8 cellular contexts compared by ENCODE assay signal in the genomic region with DNA sequence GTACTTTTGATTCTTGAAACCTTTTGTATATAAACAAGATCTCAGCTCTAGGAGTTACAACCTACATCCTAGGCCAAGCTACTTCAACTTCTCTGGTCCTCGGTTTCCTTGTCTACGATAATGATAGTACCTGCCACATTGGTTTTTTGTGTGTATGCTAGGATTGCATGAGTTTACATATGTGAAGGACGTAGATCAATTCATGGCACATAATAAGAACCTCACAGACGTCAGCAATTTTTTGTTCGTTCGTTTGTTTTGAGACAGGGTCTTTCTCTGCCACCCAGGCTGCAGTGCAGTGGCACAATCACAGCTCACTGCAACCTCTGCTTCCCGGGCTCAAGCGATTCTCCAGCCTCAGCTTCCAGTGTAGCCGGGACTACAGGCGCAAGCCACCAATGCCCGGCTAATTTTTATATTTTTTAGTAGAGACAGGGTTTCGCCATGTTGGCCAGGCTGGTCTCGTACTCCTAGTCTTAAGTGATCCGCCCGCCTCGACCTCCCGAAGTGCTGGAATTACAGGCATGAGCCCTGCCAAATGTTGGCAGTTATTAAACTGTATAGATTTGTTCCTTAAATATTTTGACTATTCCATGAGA. TPM values are rescaled to one million over a fixed set of nuclear protein-coding genes. Genes with fewer than 3 reads are reported as not detected.
DNase-seq lines count a peak whose midpoint lies in the region; ATAC-seq and FAIRE-seq lines count a peak whose summit lies in the region.

No MANE protein-coding gene starts in this region.

- DNase-seq in T-helper 1 cell (no peak), right cardiac atrium (no peak), small intestine (no peak), CD1c-positive myeloid dendritic cell (ENCODE audit: extremely low spot score) (no peak)
- peak; percentile 33 for DNase-seq in activated CD8-positive, alpha-beta T cell treated with anti-CD3 and anti-CD28 coated beads, Interleukin-2, amount 10 ng/mL, durations not matched to agents 7 days and 5 days

- H3K9me3 ChIP-seq in right cardiac atrium (ENCODE audit: control insufficient read depth, low read length): no peaks in the 10 kb centered on the region
- H3K9me3 ChIP-seq in small intestine (ENCODE audit: control insufficient read depth, low read depth): no peaks in the 10 kb centered on the region

- H3K4me1 ChIP-seq in right cardiac atrium (ENCODE audit: control insufficient read depth, insufficient read depth, low read length) (no peaks in the 10 kb centered on the region), small intestine (ENCODE audit: control insufficient read depth in 2 of 2, insufficient read depth in 1 of 2, low read depth in 1 of 2, low read length in 1 of 2) (no peaks in the 10 kb centered on the region)

- H3K27me3 Mint-ChIP-seq in T-helper 1 cell treated with Interleukin-12 subunit alpha and Interleukin-12 subunit beta and Interleukin-4 antibody, amounts not matched to agents 30 μg/mL and 1 μg/mL, for 36 hours (ENCODE audit: low read depth): no peaks in the 10 kb centered on the region
- peaks cover 2% of the 10 kb centered on the region for H3K27me3 Mint-ChIP-seq in activated CD8-positive, alpha-beta T cell treated with anti-CD3 and anti-CD28 coated beads, Interleukin-2, amount 10 ng/mL, durations not matched to agents 7 days and 5 days (ENCODE audit: low read depth)

- H3K27ac ChIP-seq in right cardiac atrium (ENCODE audit: low read length): peak overlapping the region; percentile 96
- peak overlapping the region; percentile 91 to 97 for H3K27ac ChIP-seq in small intestine (ENCODE audit: low read depth in 1 of 2, low read length in 1 of 2)

- H3K4me3 Mint-ChIP-seq in T-helper 1 cell treated with Interleukin-12 subunit alpha and Interleukin-12 subunit beta and Interleukin-4 antibody, amounts not matched to agents 30 μg/mL and 1 μg/mL, for 36 hours: peak overlapping the region; percentile 94
- peak overlapping the region; percentile 93 for H3K4me3 Mint-ChIP-seq in activated CD8-positive, alpha-beta T cell treated with anti-CD3 and anti-CD28 coated beads, Interleukin-2, amount 10 ng/mL, durations not matched to agents 7 days and 5 days

- POLR2A ChIA-PET in activated CD8-positive, alpha-beta T cell treated with anti-CD3 and anti-CD28 coated beads, Interleukin-2, amount 10 ng/mL, durations not matched to agents 7 days and 5 days (lab: Charles Lee): interaction anchor here (0.7 to 3.0 kb wide), 27 partner anchors 9 to 203 kb away, joined by 3 to 47 read pairs (median 4); partner anchors contain the start of gene ACTR3

- intact Hi-C loops in right cardiac atrium (cut with DNase I): loop anchor here in 3 of 4 donors (2.0 to 10.0 kb wide), 3 partner anchors 130 to 138 kb away; partner anchors contain the start of gene ACTR3 (in 2 of the 3)

- H3K4me3 ChIP-seq in right cardiac atrium (ENCODE audit: low read length) (peak overlapping the region; percentile 53), small intestine (ENCODE audit: low read depth in 1 of 2, low read length in 2 of 2) (peak overlapping the region; percentile 9 to 84)

- H3K36me3 ChIP-seq in small intestine (ENCODE audit: control insufficient read depth in 2 of 2, insufficient read depth in 2 of 2, low read length in 2 of 2): no peaks in the 10 kb centered on the region

- CTCF ChIA-PET in activated CD8-positive, alpha-beta T cell treated with anti-CD3 and anti-CD28 coated beads, Interleukin-2, amount 10 ng/mL, durations not matched to agents 7 days and 5 days (lab: Charles Lee): interaction anchor here (0.6 to 2.3 kb wide), 7 partner anchors 13 to 223 kb away, joined by 3 to 7 read pairs (median 5); no protein-coding TSS in a partner anchor

- H3K9me3 Mint-ChIP-seq in T-helper 1 cell treated with Interleukin-12 subunit alpha and Interleukin-12 subunit beta and Interleukin-4 antibody, amounts not matched to agents 30 μg/mL and 1 μg/mL, for 36 hours: no peaks in the 10 kb centered on the region
- H3K9me3 Mint-ChIP-seq in activated CD8-positive, alpha-beta T cell treated with anti-CD3 and anti-CD28 coated beads, Interleukin-2, amount 10 ng/mL, durations not matched to agents 7 days and 5 days (ENCODE audit: insufficient read depth): no peaks in the 10 kb centered on the region

- no peaks in the 10 kb centered on the region for H3K27me3 ChIP-seq in right cardiac atrium (ENCODE audit: control insufficient read depth, insufficient read depth)
- H3K27me3 ChIP-seq in small intestine (ENCODE audit: control insufficient read depth in 2 of 2, insufficient read depth in 2 of 2, low read length in 2 of 2): no peaks in the 10 kb centered on the region

- H3K27ac Mint-ChIP-seq in T-helper 1 cell treated with Interleukin-12 subunit alpha and Interleukin-12 subunit beta and Interleukin-4 antibody, amounts not matched to agents 30 μg/mL and 1 μg/mL, for 36 hours: peak overlapping the region; percentile 98
- peak overlapping the region; percentile 99 for H3K27ac Mint-ChIP-seq in activated CD8-positive, alpha-beta T cell treated with anti-CD3 and anti-CD28 coated beads, Interleukin-2, amount 10 ng/mL, durations not matched to agents 7 days and 5 days

- WGBS in right cardiac atrium: 27% methylated on average over 17 of the region's 17 CpGs
- 6 to 13% (median 8%) methylated on average over 17 of the region's 17 CpGs for WGBS in small intestine, 3 donors

- no peak for FAIRE-seq in small intestine (lab: Jason Lieb, UNC)

- peak; percentile 6 for ATAC-seq in activated CD8-positive, alpha-beta T cell treated with anti-CD3 and anti-CD28 coated beads, Interleukin-2, amount 10 ng/mL, durations not matched to agents 7 days and 5 days
- ATAC-seq in right cardiac atrium: peak in 1 of 2 donors; percentile 2
- ATAC-seq in HG02763 (IDR thresholded peaks at IDR 0.05; ENCODE audit: unreplicated experiment): no peak
- no peak for ATAC-seq in GM21526 (IDR thresholded peaks at IDR 0.05; ENCODE audit: low FRiP score, unreplicated experiment)

- peaks cover 14% of the 10 kb centered on the region for H3K4me1 Mint-ChIP-seq in T-helper 1 cell treated with Interleukin-12 subunit alpha and Interleukin-12 subunit beta and Interleukin-4 antibody, amounts not matched to agents 30 μg/mL and 1 μg/mL, for 36 hours (ENCODE audit: low read depth)
- peaks cover 28% of the 10 kb centered on the region for H3K4me1 Mint-ChIP-seq in activated CD8-positive, alpha-beta T cell treated with anti-CD3 and anti-CD28 coated beads, Interleukin-2, amount 10 ng/mL, durations not matched to agents 7 days and 5 days (ENCODE audit: low read depth)

- H3K36me3 Mint-ChIP-seq in T-helper 1 cell treated with Interleukin-12 subunit alpha and Interleukin-12 subunit beta and Interleukin-4 antibody, amounts not matched to agents 30 μg/mL and 1 μg/mL, for 36 hours (ENCODE audit: low read depth): peaks cover 5% of the 10 kb centered on the region
- H3K36me3 Mint-ChIP-seq in activated CD8-positive, alpha-beta T cell treated with anti-CD3 and anti-CD28 coated beads, Interleukin-2, amount 10 ng/mL, durations not matched to agents 7 days and 5 days (ENCODE audit: low read depth): peaks cover 10% of the 10 kb centered on the region

RNA-seq across cellular contexts. Expression of gene SLC35F5, which starts 0.7 kb away (rescaled TPM):
- 10 to 100 TPM; 16.5 to 17.1 TPM for total RNA-seq in activated CD8-positive, alpha-beta T cell treated with anti-CD3 and anti-CD28 coated beads, Interleukin-2, amount 10 ng/mL, durations not matched to agents 7 days and 5 days
- 10 to 100 TPM; 51.2 to 60.2 (median 56.3) TPM for total RNA-seq in right cardiac atrium
- polyA plus RNA-seq in right cardiac atrium (32.8 TPM), small intestine (10 to 100 TPM; 12.7 to 23.0 (median 16.3) TPM)
